Comparison of ENCODE assay signal across 7 cellular contexts in the genomic region with DNA sequence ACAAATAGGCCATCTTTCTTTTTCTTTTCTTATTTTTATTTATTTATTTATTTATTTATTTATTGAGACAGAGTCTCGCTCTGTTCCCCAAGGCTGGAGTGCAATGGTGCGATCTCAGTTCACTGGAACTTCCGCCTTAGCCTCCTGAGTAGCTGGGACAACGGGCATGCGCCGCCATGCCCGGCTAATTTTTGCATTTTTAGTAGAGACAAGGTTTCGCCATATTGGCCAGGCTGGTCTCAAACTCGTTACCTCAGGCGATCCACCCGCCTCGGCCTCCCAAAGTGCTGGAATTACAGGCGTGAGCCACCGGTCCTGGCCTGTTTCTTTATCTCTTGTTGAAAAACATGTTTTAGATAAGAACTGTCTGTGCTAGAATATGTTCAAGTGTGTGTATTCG. TPM values are rescaled to one million over a fixed set of nuclear protein-coding genes. Genes with fewer than 3 reads are reported as not detected.
"Had no signal": no experiment of that assay in that cellular context is flagged by ENCODE, and none has a peak within 500 bp of the region (broad histone marks: within the 10 kb centered on the region; RNA-seq: fewer than 3 reads in every experiment).

No MANE protein-coding gene starts in this region.

RNA-seq across cellular contexts. Expression of gene MYPN, which starts 33.2 kb away (rescaled TPM):
- total RNA-seq: dermis blood vessel endothelial cell, endodermal cell, endothelial cell of umbilical vein, foreskin keratinocyte, omental fat pad, temporal lobe, tibial nerve had no signal
